Comparison of ENCODE assay signal across 8 cellular contexts in the genomic region with DNA sequence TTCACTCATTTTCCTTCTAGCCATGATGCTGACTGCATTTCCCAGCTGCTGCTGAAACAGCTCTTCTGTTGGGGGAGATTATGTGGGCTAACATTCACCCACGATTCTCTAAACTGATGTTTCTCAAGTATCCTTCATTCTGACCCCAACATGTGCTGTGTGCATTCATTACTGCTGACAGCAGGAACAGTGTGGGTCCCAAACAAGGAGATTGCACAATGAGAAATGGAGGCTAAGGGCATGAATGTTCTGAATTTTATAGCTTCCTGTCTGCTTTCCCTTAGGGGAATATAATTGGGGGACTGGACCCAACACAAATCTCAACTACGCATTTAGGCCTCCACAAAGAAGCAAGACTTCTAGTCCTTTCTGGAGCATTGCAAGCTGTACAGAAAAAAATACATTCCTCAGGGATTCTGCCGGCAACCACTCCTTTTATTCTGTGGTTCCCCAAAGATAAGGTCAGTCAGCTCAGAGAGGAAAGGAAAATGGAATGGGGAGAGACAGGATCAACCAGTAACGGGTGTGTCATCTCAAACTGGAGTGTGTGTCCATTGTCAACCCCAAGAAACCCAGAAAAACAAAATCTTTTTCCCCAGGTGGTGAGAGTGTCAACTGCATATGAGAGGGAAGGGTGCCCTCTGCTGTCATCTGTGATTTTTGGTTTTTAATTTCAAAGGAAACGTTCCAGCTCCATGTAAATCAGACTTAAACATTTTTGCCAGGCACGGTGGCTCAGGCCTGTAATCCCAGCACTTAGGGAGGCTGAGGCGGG.
DNase-seq lines count a peak whose midpoint lies in the region; ATAC-seq and TF ChIP-seq lines count a peak whose summit lies in the region.

No MANE protein-coding gene starts in this region.

- H3K27ac ChIP-seq in muscle layer of duodenum (ENCODE audit: low read length) (peak overlapping the region; percentile 73), thoracic aorta (peak overlapping the region; percentile 90 to 92)

- H3K36me3 ChIP-seq in muscle layer of duodenum (ENCODE audit: control insufficient read depth in 1 of 2, insufficient read depth in 2 of 2, low read length in 2 of 2), result peaks cover 0 to 6% of the 10 kb centered on the region in 2 donors
- no peaks in the 10 kb centered on the region for H3K36me3 ChIP-seq in thoracic aorta

- TF ChIP-seq CTCF in epithelial cell of proximal tubule (conservative IDR thresholded peaks at IDR 0.05; ENCODE audit: low read depth, low read length) (peak; percentile 56), thoracic aorta (IDR thresholded peaks at IDR 0.05) (peak; percentile 65)

- H3K9me3 ChIP-seq in muscle layer of duodenum (ENCODE audit: control insufficient read depth in 1 of 2, low read length in 2 of 2) (no peaks in the 10 kb centered on the region), thoracic aorta (no peaks in the 10 kb centered on the region)

- H3K4me3 ChIP-seq in epithelial cell of proximal tubule (ENCODE audit: low read depth, low read length) (no peak overlapping the region), muscle layer of duodenum (ENCODE audit: low read depth in 1 of 2, low read length in 2 of 2) (no peak overlapping the region), thoracic aorta (no peak overlapping the region)

- H3K4me1 ChIP-seq in muscle layer of duodenum (ENCODE audit: control insufficient read depth in 1 of 2, insufficient read depth in 2 of 2, low read length in 2 of 2) (peaks cover 0 to 5% of the 10 kb centered on the region in 2 donors), thoracic aorta (ENCODE audit: control insufficient read depth in 1 of 2, low read depth in 2 of 2) (peaks cover 4 to 31% of the 10 kb centered on the region in 2 donors)

- peak; percentile 37 for DNase-seq in NCI-H510A treated with DMSO at 0.1 percent for 48 hours (lab: John Stamatoyannopoulos, UW)
- DNase-seq in NCI-H510A (lab: John Stamatoyannopoulos, UW), result no peak
- peak; percentile 63 to 75 for DNase-seq in NCI-H446 (lab: John Stamatoyannopoulos, UW)
- peak; percentile 20 to 35 for DNase-seq in activated CD4-positive, alpha-beta T cell treated with anti-CD3 and anti-CD28 coated beads, Interleukin-2, amount 50 U/mL, for 48 hours
- peak; percentile 41 for DNase-seq in epithelial cell of proximal tubule (ENCODE audit: low read depth)
- no peak for DNase-seq in thoracic aorta (ENCODE audit: low spot score)

- ATAC-seq in HG03066 (IDR thresholded peaks at IDR 0.05; ENCODE audit: low read depth, unreplicated experiment) (peak; percentile 61), thoracic aorta (ENCODE audit: insufficient number of reproducible peaks, low FRiP score, low read depth) (peak; percentile 90)

- no peaks in the 10 kb centered on the region for H3K27me3 ChIP-seq in muscle layer of duodenum (ENCODE audit: low read depth, low read length)
- no peaks in the 10 kb centered on the region for H3K27me3 ChIP-seq in thoracic aorta (replicated peaks; ENCODE audit: insufficient read depth)

Comparison
In these comparisons a context has a peak if more than half of its experiments do, and no peak if none do; other contexts are left out.
1. DNase-seq: peak in NCI-H510A treated with DMSO at 0.1 percent for 48 hours (single experiment), NCI-H446 (2 of 2), activated CD4-positive, alpha-beta T cell treated with anti-CD3 and anti-CD28 coated beads, Interleukin-2, amount 50 U/mL, for 48 hours (2 of 2) and epithelial cell of proximal tubule (single experiment); none in NCI-H510A (single experiment) and thoracic aorta (single experiment).